In genomic region chr5:99033014-99033931, GRCh38 we compare ENCODE assay signal across 8 cellular contexts.
DNase-seq lines count a peak whose midpoint lies in the region; ATAC-seq, FAIRE-seq and TF ChIP-seq lines count a peak whose summit lies in the region.

No MANE protein-coding gene starts in this region.

- H3K27me3 ChIP-seq in HepG2 (ENCODE audit: control insufficient read depth in 1 of 2, insufficient read depth in 2 of 2, low read length in 2 of 2): no peaks in the 10 kb centered on the region

- BruUV-seq in HepG2 (replicated peaks; lab: Mats Ljungman, UMichigan): no TSS peak

- H3K36me3 ChIP-seq in HepG2 (replicated peaks in 1 of 2; ENCODE audit: control insufficient read depth in 1 of 2, insufficient read depth in 2 of 2, low read length in 2 of 2): no peaks in the 10 kb centered on the region

- peak overlapping the region; percentile 99 for H2AFZ ChIP-seq in HepG2 (ENCODE audit: low read length)

- peak overlapping the region; percentile 50 to 69 (median 63) for H3K4me3 ChIP-seq in HepG2 (replicated peaks in 1 of 3; ENCODE audit: insufficient read depth in 1 of 3, low read depth in 2 of 3, low read length in 3 of 3)

- TF ChIP-seq CTCF in HepG2 (CRISPR knock-in tag; IDR thresholded peaks at IDR 0.05): no peak

- ATAC-seq in GM18511 (IDR thresholded peaks at IDR 0.05; ENCODE audit: unreplicated experiment) (peak; percentile 23), HG03159 (IDR thresholded peaks at IDR 0.05; ENCODE audit: unreplicated experiment) (peak; percentile 28), HepG2 (peak; percentile 59)

- H3K27me3 Mint-ChIP-seq in activated naive CD8-positive, alpha-beta T cell treated with anti-CD3 and anti-CD28 coated beads for 36 hours: no peaks in the 10 kb centered on the region

- WGBS in HepG2 (ENCODE audit: low lambda C conversion rate): 13% methylated on average over 6 of the region's 6 CpGs

- intact Hi-C loops in HepG2 (cut with micrococcal nuclease; ENCODE audit: unreplicated experiment): no loop called here

- POLR2A ChIA-PET in HepG2 (lab: Yijun Ruan, JAX): interaction anchor here (1.0 kb wide), 1 partner anchor 71 kb away, joined by 3 read pairs; no protein-coding TSS in a partner anchor

- H3K27ac ChIP-seq in HepG2 (ENCODE audit: extremely low read length, insufficient read depth, low read length): no peak overlapping the region

- FAIRE-seq in HepG2 (lab: Jason Lieb, UNC): no peak

- TF ChIP-seq EP300 in HepG2 (IDR thresholded peaks at IDR 0.05; ENCODE audit: low read depth in 2 of 2, low read length in 2 of 2) (no peak), HepG2 (CRISPR knock-in tag; IDR thresholded peaks at IDR 0.05; ENCODE audit: borderline replicate concordance) (no peak)

- no peak for TF ChIP-seq RAD21 in HepG2 (CRISPR knock-in tag; IDR thresholded peaks at IDR 0.05)

- H3K9ac ChIP-seq in HepG2 (ENCODE audit: insufficient read depth, low read depth, low read length): peak overlapping the region; percentile 64

- in situ Hi-C loops in HepG2 (cut with HindIII; ENCODE audit: extremely low pct_ligation_motif_present, low pct_unique_long_range_greater_than_20kb): loop anchor here (5.0 kb wide), 1 partner anchor 126 kb away; no protein-coding TSS in a partner anchor

- H3K9me3 ChIP-seq in HepG2 (ENCODE audit: low read length): no peaks in the 10 kb centered on the region

- peak overlapping the region; percentile 98 for H3K4me2 ChIP-seq in HepG2 (ENCODE audit: low read depth, low read length)

- peak overlapping the region; percentile 85 for H3K4me3 Mint-ChIP-seq in activated naive CD8-positive, alpha-beta T cell treated with anti-CD3 and anti-CD28 coated beads for 36 hours

- no peak for TF ChIP-seq POLR2A in HepG2 (IDR thresholded peaks at IDR 0.05; ENCODE audit: insufficient read depth in 1 of 2, low read depth in 2 of 2, low read length in 2 of 2)

- DNase-seq in activated naive CD8-positive, alpha-beta T cell treated with anti-CD3 and anti-CD28 coated beads for 36 hours: no peak
- no peak for DNase-seq in HepG2 (ENCODE audit: low spot score)
- DNase-seq in NCI-H146 treated with DMSO at 0.1 percent for 48 hours (lab: John Stamatoyannopoulos, UW; ENCODE audit: unreplicated experiment): no peak
- no peak for DNase-seq in NCI-H748 (lab: John Stamatoyannopoulos, UW; ENCODE audit: unreplicated experiment)
- DNase-seq in NOMO-1 (lab: John Stamatoyannopoulos, UW; ENCODE audit: unreplicated experiment in 2 of 2): no peak
- DNase-seq in islet precursor cell: no peak

- peaks cover 56% of the 10 kb centered on the region for H3K4me1 Mint-ChIP-seq in activated naive CD8-positive, alpha-beta T cell treated with anti-CD3 and anti-CD28 coated beads for 36 hours

- H3K4me1 ChIP-seq in HepG2 (ENCODE audit: insufficient read depth, low read length): peaks cover 39% of the 10 kb centered on the region

- peak overlapping the region; percentile 94 for H3K27ac Mint-ChIP-seq in activated naive CD8-positive, alpha-beta T cell treated with anti-CD3 and anti-CD28 coated beads for 36 hours

- peaks cover 5% of the 10 kb centered on the region for H3K36me3 Mint-ChIP-seq in activated naive CD8-positive, alpha-beta T cell treated with anti-CD3 and anti-CD28 coated beads for 36 hours

- H4K20me1 ChIP-seq in HepG2 (ENCODE audit: insufficient read depth, low read length): no peaks in the 10 kb centered on the region

- no peaks in the 10 kb centered on the region for H3K79me2 ChIP-seq in HepG2 (ENCODE audit: insufficient read depth, low read length)

- CTCF ChIA-PET in HepG2 (lab: Yijun Ruan, JAX; ENCODE audit: low intra/inter-chr PET ratio, low total read pairs): interaction anchor here (1.3 to 3.7 kb wide), 2 partner anchors 126 to 127 kb away, joined by 4 to 66 read pairs; no protein-coding TSS in a partner anchor

- peaks cover 2% of the 10 kb centered on the region for H3K9me3 Mint-ChIP-seq in activated naive CD8-positive, alpha-beta T cell treated with anti-CD3 and anti-CD28 coated beads for 36 hours

TF ChIP-seq in HepG2, 621 proteins besides CTCF, POLR2A, EP300 and RAD21 (continues in another document):
- TF ChIP-seq HNRNPUL1 (IDR thresholded peaks at IDR 0.05; ENCODE audit: low read depth, low read length) (no peak), SRSF1 (optimal IDR thresholded peaks at IDR 0.05; ENCODE audit: low read depth, low read length) (no peak), NR2C2 (CRISPR knock-in tag; IDR thresholded peaks at IDR 0.05; ENCODE audit: borderline replicate concordance) (peak; percentile 46; the same call in 1 of the 2 replicates), TOPORS (CRISPR knock-in tag; IDR thresholded peaks at IDR 0.05) (no peak), ZNF775 (CRISPR knock-in tag; IDR thresholded peaks at IDR 0.05; ENCODE audit: borderline replicate concordance) (no peak), ZNF331 (CRISPR knock-in tag; IDR thresholded peaks at IDR 0.05) (no peak), GLI4 (CRISPR knock-in tag; IDR thresholded peaks at IDR 0.05; ENCODE audit: borderline replicate concordance) (0 out of 2 replicates have a peak, but pooled peaks have one; percentile 10), KMT2B (CRISPR knock-in tag; IDR thresholded peaks at IDR 0.05) (no peak), ZNF530 (CRISPR knock-in tag; IDR thresholded peaks at IDR 0.05; ENCODE audit: low read depth) (no peak), SMC3 (IDR thresholded peaks at IDR 0.05; ENCODE audit: low read length) (no peak), HIC2 (CRISPR knock-in tag; IDR thresholded peaks at IDR 0.05; ENCODE audit: low read depth) (no peak), TEAD2 (CRISPR knock-in tag; IDR thresholded peaks at IDR 0.05) (no peak), KAT8 (CRISPR knock-in tag; IDR thresholded peaks at IDR 0.05) (0 out of 2 replicates have a peak, but pooled peaks have one; percentile 8)
- TF ChIP-seq, protein P1, sequence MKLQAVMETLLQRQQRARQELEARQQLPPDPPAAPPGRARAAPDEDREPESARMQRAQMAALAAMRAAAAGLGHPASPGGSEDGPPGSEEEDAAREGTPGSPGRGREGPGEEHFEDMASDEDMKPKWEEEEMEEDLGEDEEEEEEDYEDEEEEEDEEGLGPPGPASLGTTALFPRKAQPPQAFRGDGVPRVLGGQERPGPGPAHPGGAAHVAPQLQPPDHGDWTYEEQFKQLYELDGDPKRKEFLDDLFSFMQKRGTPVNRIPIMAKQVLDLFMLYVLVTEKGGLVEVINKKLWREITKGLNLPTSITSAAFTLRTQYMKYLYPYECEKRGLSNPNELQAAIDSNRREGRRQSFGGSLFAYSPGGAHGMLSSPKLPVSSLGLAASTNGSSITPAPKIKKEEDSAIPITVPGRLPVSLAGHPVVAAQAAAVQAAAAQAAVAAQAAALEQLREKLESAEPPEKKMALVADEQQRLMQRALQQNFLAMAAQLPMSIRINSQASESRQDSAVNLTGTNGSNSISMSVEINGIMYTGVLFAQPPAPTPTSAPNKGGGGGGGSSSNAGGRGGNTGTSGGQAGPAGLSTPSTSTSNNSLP (IDR thresholded peaks at IDR 0.05; ENCODE audit: low read depth, low read length): no peak
- TF ChIP-seq, protein P2, sequence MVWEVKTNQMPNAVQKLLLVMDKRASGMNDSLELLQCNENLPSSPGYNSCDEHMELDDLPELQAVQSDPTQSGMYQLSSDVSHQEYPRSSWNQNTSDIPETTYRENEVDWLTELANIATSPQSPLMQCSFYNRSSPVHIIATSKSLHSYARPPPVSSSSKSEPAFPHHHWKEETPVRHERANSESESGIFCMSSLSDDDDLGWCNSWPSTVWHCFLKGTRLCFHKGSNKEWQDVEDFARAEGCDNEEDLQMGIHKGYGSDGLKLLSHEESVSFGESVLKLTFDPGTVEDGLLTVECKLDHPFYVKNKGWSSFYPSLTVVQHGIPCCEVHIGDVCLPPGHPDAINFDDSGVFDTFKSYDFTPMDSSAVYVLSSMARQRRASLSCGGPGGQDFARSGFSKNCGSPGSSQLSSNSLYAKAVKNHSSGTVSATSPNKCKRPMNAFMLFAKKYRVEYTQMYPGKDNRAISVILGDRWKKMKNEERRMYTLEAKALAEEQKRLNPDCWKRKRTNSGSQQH (CRISPR knock-in tag; IDR thresholded peaks at IDR 0.05; ENCODE audit: low read depth): no peak
- TF ChIP-seq, protein P3, sequence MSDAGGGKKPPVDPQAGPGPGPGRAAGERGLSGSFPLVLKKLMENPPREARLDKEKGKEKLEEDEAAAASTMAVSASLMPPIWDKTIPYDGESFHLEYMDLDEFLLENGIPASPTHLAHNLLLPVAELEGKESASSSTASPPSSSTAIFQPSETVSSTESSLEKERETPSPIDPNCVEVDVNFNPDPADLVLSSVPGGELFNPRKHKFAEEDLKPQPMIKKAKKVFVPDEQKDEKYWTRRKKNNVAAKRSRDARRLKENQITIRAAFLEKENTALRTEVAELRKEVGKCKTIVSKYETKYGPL (CRISPR knock-in tag; IDR thresholded peaks at IDR 0.05): no peak
- TF ChIP-seq, protein P4, sequence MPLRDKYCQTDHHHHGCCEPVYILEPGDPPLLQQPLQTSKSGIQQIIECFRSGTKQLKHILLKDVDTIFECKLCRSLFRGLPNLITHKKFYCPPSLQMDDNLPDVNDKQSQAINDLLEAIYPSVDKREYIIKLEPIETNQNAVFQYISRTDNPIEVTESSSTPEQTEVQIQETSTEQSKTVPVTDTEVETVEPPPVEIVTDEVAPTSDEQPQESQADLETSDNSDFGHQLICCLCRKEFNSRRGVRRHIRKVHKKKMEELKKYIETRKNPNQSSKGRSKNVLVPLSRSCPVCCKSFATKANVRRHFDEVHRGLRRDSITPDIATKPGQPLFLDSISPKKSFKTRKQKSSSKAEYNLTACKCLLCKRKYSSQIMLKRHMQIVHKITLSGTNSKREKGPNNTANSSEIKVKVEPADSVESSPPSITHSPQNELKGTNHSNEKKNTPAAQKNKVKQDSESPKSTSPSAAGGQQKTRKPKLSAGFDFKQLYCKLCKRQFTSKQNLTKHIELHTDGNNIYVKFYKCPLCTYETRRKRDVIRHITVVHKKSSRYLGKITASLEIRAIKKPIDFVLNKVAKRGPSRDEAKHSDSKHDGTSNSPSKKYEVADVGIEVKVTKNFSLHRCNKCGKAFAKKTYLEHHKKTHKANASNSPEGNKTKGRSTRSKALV (CRISPR knock-in tag; IDR thresholded peaks at IDR 0.05): no peak
